ENCODE assay signal across 12 cellular contexts in the genomic region with DNA sequence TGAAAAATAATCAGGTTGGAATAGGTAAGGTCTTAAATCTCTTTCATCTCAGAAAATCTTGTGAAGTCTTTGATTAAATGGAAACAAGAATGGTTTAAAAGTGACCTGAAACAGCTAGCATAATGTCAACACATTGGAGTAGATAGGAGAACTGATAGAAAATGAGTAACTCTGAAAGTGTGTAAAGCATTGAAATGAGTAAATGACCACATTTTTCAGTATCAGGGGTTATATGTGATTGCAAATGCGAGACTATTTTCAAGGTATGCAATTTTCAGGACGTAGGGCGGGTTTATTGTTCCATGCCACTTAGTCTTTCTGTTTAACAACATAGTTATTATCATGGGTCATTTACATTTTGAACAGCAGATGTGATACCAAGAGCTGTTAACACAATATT.
A peak's percentile ranks its signal among the peaks of the same experiment; 100 is the strongest.
DNase-seq lines count a peak whose midpoint lies in the region; ATAC-seq lines count a peak whose summit lies in the region.
"Had no signal": no experiment of that assay in that cellular context is flagged by ENCODE, and none has a peak within 500 bp of the region (broad histone marks: within the 10 kb centered on the region; RNA-seq: fewer than 3 reads in every experiment).

No MANE protein-coding gene starts in this region.

- DNase-seq in T-helper 9 cell (no peak), 8988T (no peak), NOMO-1 treated with dmso at 0.1 percent for 144 hours (lab: John Stamatoyannopoulos, UW; ENCODE audit: unreplicated experiment) (no peak)
- no peak for DNase-seq in activated CD4-positive, alpha-beta T cell treated with anti-CD3 and anti-CD28 coated beads for 36 hours
- DNase-seq: activated CD4-positive, alpha-beta T cell treated with anti-CD3 and anti-CD28 coated beads, Interleukin-2, amount 50 U/mL, for 4 hours; MM.1S; NCI-H345; Peyer's patch had no signal

- no peak overlapping the region for H3K4me3 Mint-ChIP-seq in activated CD4-positive, alpha-beta T cell treated with anti-CD3 and anti-CD28 coated beads for 36 hours

- ATAC-seq in GM18499 (IDR thresholded peaks at IDR 0.05; ENCODE audit: insufficient read depth, unreplicated experiment) (peak; percentile 98), GM19468 (IDR thresholded peaks at IDR 0.05; ENCODE audit: extremely low read depth, unreplicated experiment) (peak; percentile 96), HG02870 (IDR thresholded peaks at IDR 0.05; ENCODE audit: unreplicated experiment) (peak; percentile 97), HG03460 (IDR thresholded peaks at IDR 0.05; ENCODE audit: unreplicated experiment) (peak; percentile 80)
- no peak for ATAC-seq in activated CD4-positive, alpha-beta T cell treated with anti-CD3 and anti-CD28 coated beads for 36 hours

- H3K27ac Mint-ChIP-seq in activated CD4-positive, alpha-beta T cell treated with anti-CD3 and anti-CD28 coated beads for 36 hours, result no peak overlapping the region

- H3K9me3 Mint-ChIP-seq in activated CD4-positive, alpha-beta T cell treated with anti-CD3 and anti-CD28 coated beads for 36 hours (ENCODE audit: low read depth), result peaks cover 8% of the 10 kb centered on the region

- CTCF ChIA-PET in activated CD4-positive, alpha-beta T cell treated with anti-CD3 and anti-CD28 coated beads for 36 hours (lab: Charles Lee), result no interaction called here

- no peaks in the 10 kb centered on the region for H3K36me3 Mint-ChIP-seq in activated CD4-positive, alpha-beta T cell treated with anti-CD3 and anti-CD28 coated beads for 36 hours (ENCODE audit: low read depth)

- POLR2A ChIA-PET in activated CD4-positive, alpha-beta T cell treated with anti-CD3 and anti-CD28 coated beads for 36 hours (lab: Charles Lee), result no interaction called here

- no peaks in the 10 kb centered on the region for H3K27me3 Mint-ChIP-seq in activated CD4-positive, alpha-beta T cell treated with anti-CD3 and anti-CD28 coated beads for 36 hours

- no peaks in the 10 kb centered on the region for H3K4me1 Mint-ChIP-seq in activated CD4-positive, alpha-beta T cell treated with anti-CD3 and anti-CD28 coated beads for 36 hours

- intact Hi-C loops in activated CD4-positive, alpha-beta T cell treated with anti-CD3 and anti-CD28 coated beads for 36 hours (cut with DNase I, micrococcal nuclease), result no loop called here
